ENCODE assay signal across 6 cellular contexts in the genomic region with DNA sequence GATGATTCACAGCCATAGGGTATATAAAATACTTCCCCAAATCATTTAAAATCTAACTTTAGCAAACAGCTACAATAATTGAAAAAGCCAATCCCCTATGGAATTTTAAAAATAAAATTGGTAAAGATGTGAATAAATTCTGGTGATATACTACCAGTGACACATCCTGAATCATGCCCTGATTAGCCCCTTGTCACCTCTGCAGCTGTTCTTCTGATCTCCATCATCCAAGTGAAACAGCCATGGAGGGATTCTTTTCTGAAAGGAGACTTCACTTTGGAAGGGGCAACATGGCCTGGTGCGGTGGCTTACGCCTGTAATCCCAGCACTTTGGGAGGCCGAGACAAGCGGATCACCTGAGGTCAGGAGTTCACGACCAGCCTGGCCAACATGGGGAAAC.
"Had no signal": no experiment of that assay in that cellular context is flagged by ENCODE, and none has a peak within 500 bp of the region (broad histone marks: within the 10 kb centered on the region; RNA-seq: fewer than 3 reads in every experiment).

No MANE protein-coding gene starts in this region.

- H3K4me3 Mint-ChIP-seq: GM23338, H9, HFFc6, IgD-negative memory B cell had no signal

- DNase-seq: H9, KBM-7 had no signal

- H3K27me3 Mint-ChIP-seq: IgD-negative memory B cell had no signal

- H3K36me3 Mint-ChIP-seq: IgD-negative memory B cell had no signal

- H3K27ac Mint-ChIP-seq: H9, HFFc6, IgD-negative memory B cell had no signal

- H3K9me3 Mint-ChIP-seq: GM23338, H9, HFFc6 had no signal

- ATAC-seq: HCT116 had no signal
